ENCODE assay signal across 8 cellular contexts in genomic region chr15:75542949-75543540, GRCh38. TPM values are rescaled to one million over a fixed set of nuclear protein-coding genes. Genes with fewer than 3 reads are reported as not detected.
DNase-seq lines count a peak whose midpoint lies in the region; ATAC-seq and TF ChIP-seq lines count a peak whose summit lies in the region.
"Not testable (repeated sequence)": the region's sequence is repeated elsewhere in the genome, so short reads cannot be mapped to it uniquely, and the experiment has no call there.

No MANE protein-coding gene starts in this region.

- H3K4me2 ChIP-seq in BLaER1: peak overlapping the region; percentile 40
- not testable (repeated sequence) for H3K4me2 ChIP-seq in IMR-90 (ENCODE audit: low read depth, low read length)

- dilution Hi-C loops in IMR-90 (cut with HindIII; ENCODE audit: low sequenced_read_pairs, unreplicated experiment): not testable (repeated sequence)

- peak overlapping the region; percentile 13 for H3K27ac Mint-ChIP-seq in activated T-helper 17 cell treated with anti-CD3 and anti-CD28 coated beads, Interleukin-2, amount 50 U/mL, for 72 hours
- H3K27ac Mint-ChIP-seq in glutamatergic neuron (ENCODE audit: unreplicated experiment): peak overlapping the region; percentile 89
- peak overlapping the region in 5 of 6 donors; percentile 50 to 73 (median 56) for H3K27ac Mint-ChIP-seq in immature natural killer cell

- not testable (repeated sequence) for H3K36me3 ChIP-seq in BLaER1; IMR-90 (ENCODE audit: control insufficient read depth, insufficient read depth, low read length); mucosa of descending colon (ENCODE audit: low read depth); thyroid gland

- H3K27ac ChIP-seq in BLaER1; IMR-90 (ENCODE audit: insufficient read depth, low read length): not testable (repeated sequence)
- H3K27ac ChIP-seq in caudate nucleus (ENCODE audit: low read depth, low read length) (peak overlapping the region; percentile 72), thyroid gland (peak overlapping the region; percentile 34 to 49 (median 43))

- H4K20me1 ChIP-seq in BLaER1 (peaks cover 93% of the 10 kb centered on the region), IMR-90 (ENCODE audit: insufficient read depth, low read length) (peaks cover 66% of the 10 kb centered on the region)

- H3K4me3 Mint-ChIP-seq in activated T-helper 17 cell treated with anti-CD3 and anti-CD28 coated beads, Interleukin-2, amount 50 U/mL, for 72 hours; immature natural killer cell: not testable (repeated sequence)
- peak overlapping the region; percentile 60 for H3K4me3 Mint-ChIP-seq in glutamatergic neuron (ENCODE audit: unreplicated experiment)

- not testable (repeated sequence) for DNase-seq in IMR-90; caudate nucleus (lab: John Stamatoyannopoulos, UW); glutamatergic neuron; immature natural killer cell; thyroid gland
- DNase-seq in mucosa of descending colon: peak in 1 of 3 donors; percentile 70

- H2AFZ ChIP-seq in IMR-90 (replicated peaks; ENCODE audit: low read length, poor library complexity): not testable (repeated sequence)

- CTCF ChIA-PET in IMR-90 (lab: Yijun Ruan, JAX): interaction anchor here (2.8 kb wide), 1 partner anchor 11 kb away, joined by 12 read pairs; no protein-coding TSS in a partner anchor

- not testable (repeated sequence) for H3K27me3 ChIP-seq in BLaER1; IMR-90 (ENCODE audit: control insufficient read depth, insufficient read depth, low read length); thyroid gland

- TF ChIP-seq POLR2A in IMR-90 (IDR thresholded peaks at IDR 0.05; ENCODE audit: low read depth, low read length); thyroid gland (IDR thresholded peaks at IDR 0.05): not testable (repeated sequence)

- not testable (repeated sequence) for H3K9me3 ChIP-seq in BLaER1; IMR-90 (ENCODE audit: control insufficient read depth, insufficient read depth, low read length); mucosa of descending colon; thyroid gland

- not testable (repeated sequence) for H3K9me3 Mint-ChIP-seq in activated T-helper 17 cell treated with anti-CD3 and anti-CD28 coated beads, Interleukin-2, amount 50 U/mL, for 72 hours; glutamatergic neuron (ENCODE audit: unreplicated experiment); immature natural killer cell

- POLR2A ChIA-PET in IMR-90 (lab: Charles Lee; ENCODE audit: unreplicated experiment): not testable (repeated sequence)

- intact Hi-C loops in IMR-90 (cut with micrococcal nuclease); mucosa of descending colon (cut with DNase I, micrococcal nuclease); thyroid gland (cut with DNase I): not testable (repeated sequence)

- not testable (repeated sequence) for H2BK15ac ChIP-seq in IMR-90 (ENCODE audit: low read depth, low read length)

- in situ Hi-C loops in IMR-90 (cut with MboI; ENCODE audit: low sequenced_read_pairs): not testable (repeated sequence)

- H4K8ac ChIP-seq in IMR-90 (ENCODE audit: low read depth in 2 of 2, low read length in 2 of 2): not testable (repeated sequence)

- H3K79me1 ChIP-seq in IMR-90 (ENCODE audit: low read depth in 1 of 2, low read length in 2 of 2): peaks cover 15 to 66% of the 10 kb centered on the region in 2 experiments

- H3K36me3 Mint-ChIP-seq in activated T-helper 17 cell treated with anti-CD3 and anti-CD28 coated beads, Interleukin-2, amount 50 U/mL, for 72 hours (ENCODE audit: low read depth); glutamatergic neuron (ENCODE audit: unreplicated experiment); immature natural killer cell: not testable (repeated sequence)

- H3K27me3 Mint-ChIP-seq in activated T-helper 17 cell treated with anti-CD3 and anti-CD28 coated beads, Interleukin-2, amount 50 U/mL, for 72 hours; glutamatergic neuron (ENCODE audit: unreplicated experiment); immature natural killer cell (ENCODE audit: low read depth in 3 of 3): not testable (repeated sequence)

- not testable (repeated sequence) for H4K5ac ChIP-seq in IMR-90 (ENCODE audit: low read depth, low read length)

- TF ChIP-seq RAD21 in IMR-90 (IDR thresholded peaks at IDR 0.05; ENCODE audit: low read length): not testable (repeated sequence)

- not testable (repeated sequence) for H3K18ac ChIP-seq in IMR-90 (ENCODE audit: low read depth, low read length)

- not testable (repeated sequence) for H3K9ac ChIP-seq in BLaER1; IMR-90 (ENCODE audit: low read depth, low read length)

- not testable (repeated sequence) for H3K4ac ChIP-seq in IMR-90 (ENCODE audit: low read depth, low read length)

- not testable (repeated sequence) for BruUV-seq in IMR-90 (replicated peaks; lab: Mats Ljungman, UMichigan)

- H3K23ac ChIP-seq in IMR-90 (ENCODE audit: low read depth, low read length): not testable (repeated sequence)

- 0 out of 2 replicates have a peak overlapping the region, but pooled peaks have one; percentile 21 for H3K56ac ChIP-seq in IMR-90 (ENCODE audit: extremely low read depth, insufficient read depth, low read length)

- peaks cover 11% of the 10 kb centered on the region for H3K9me1 ChIP-seq in IMR-90 (ENCODE audit: insufficient read depth, low read length)

- H3K4me1 ChIP-seq in BLaER1: peaks cover 48% of the 10 kb centered on the region
- not testable (repeated sequence) for H3K4me1 ChIP-seq in IMR-90 (ENCODE audit: control insufficient read depth, insufficient read depth, low read length)
- H3K4me1 ChIP-seq in mucosa of descending colon (ENCODE audit: low read depth): peaks cover 21% of the 10 kb centered on the region
- H3K4me1 ChIP-seq in thyroid gland: peaks cover 32 to 42% of the 10 kb centered on the region in 2 donors

- H2AK5ac ChIP-seq in IMR-90 (ENCODE audit: low read depth, low read length): not testable (repeated sequence)

- H2AK9ac ChIP-seq in IMR-90 (replicated peaks; ENCODE audit: low read depth, low read length, poor library complexity): not testable (repeated sequence)

- H4K91ac ChIP-seq in IMR-90 (ENCODE audit: insufficient read depth, low read depth, low read length): not testable (repeated sequence)

- peaks cover 18% of the 10 kb centered on the region for H3K4me1 Mint-ChIP-seq in activated T-helper 17 cell treated with anti-CD3 and anti-CD28 coated beads, Interleukin-2, amount 50 U/mL, for 72 hours
- peaks cover 29% of the 10 kb centered on the region for H3K4me1 Mint-ChIP-seq in glutamatergic neuron (ENCODE audit: low read depth, unreplicated experiment)
- peaks cover 38 to 54% of the 10 kb centered on the region in 2 donors for H3K4me1 Mint-ChIP-seq in immature natural killer cell

- not testable (repeated sequence) for H3K4me3 ChIP-seq in BLaER1; IMR-90 (ENCODE audit: insufficient read depth, low read depth, low read length); mucosa of descending colon; thyroid gland (replicated peaks in 1 of 3)

- ATAC-seq in IMR-90 (ENCODE audit: low read depth); activated T-helper 17 cell treated with anti-CD3 and anti-CD28 coated beads, Interleukin-2, amount 50 U/mL, for 72 hours (replicated peaks): not testable (repeated sequence)
- ATAC-seq in mucosa of descending colon: peak; percentile 96

- H2BK120ac ChIP-seq in IMR-90 (ENCODE audit: low read depth, low read length): not testable (repeated sequence)

- H3K14ac ChIP-seq in IMR-90 (replicated peaks; ENCODE audit: low read depth, low read length): not testable (repeated sequence)

- not testable (repeated sequence) for H2BK5ac ChIP-seq in IMR-90 (ENCODE audit: low read depth, low read length, poor library complexity, severe bottlenecking)

- H2BK20ac ChIP-seq in IMR-90 (ENCODE audit: low read depth, low read length): not testable (repeated sequence)

- TF ChIP-seq CTCF in IMR-90 (conservative IDR thresholded peaks at IDR 0.05; ENCODE audit: low read depth, low read length); glutamatergic neuron (IDR thresholded peaks at IDR 0.05; ENCODE audit: partially characterized antibody, unreplicated experiment); mucosa of descending colon (IDR thresholded peaks at IDR 0.05); thyroid gland (IDR thresholded peaks at IDR 0.05): not testable (repeated sequence)

- no CpG with 5 or more reads among the region's 6 CpGs for WGBS in IMR-90 (ENCODE audit: extremely low coverage in 2 of 2, insufficient read length in 1 of 2), 2 experiments
- 58 to 80% methylated on average over 6 of the region's 6 CpGs for WGBS in thyroid gland, 2 donors

RNA-seq across cellular contexts. Expression of gene PTPN9, which starts 36.1 kb away (rescaled TPM):
- total RNA-seq in IMR-90 (2012; rRNA removed): 20.0 and 26.5 TPM in 2 replicates
- 26.3 and 38.9 TPM in 2 replicates for polyA plus RNA-seq in IMR-90 (2012; rRNA removed)
- polyA plus RNA-seq in IMR-90 (2012; cell fraction: cytosol; rRNA removed): 12.9 and 26.0 TPM in 2 replicates
- 19.8 and 20.1 TPM in 2 replicates for polyA plus RNA-seq in IMR-90 (2012; cell fraction: nucleus; rRNA removed; ENCODE audit: low replicate concordance)
- total RNA-seq in activated T-helper 17 cell treated with anti-CD3 and anti-CD28 coated beads, Interleukin-2, amount 50 U/mL, for 72 hours: 10 to 100 TPM; 17.8 to 38.4 TPM
- total RNA-seq in glutamatergic neuron (ENCODE audit: unreplicated experiment): 138 TPM
- 10 to 100 TPM; 22.6 to 34.6 (median 31.2) TPM for polyA plus RNA-seq in immature natural killer cell
- total RNA-seq in mucosa of descending colon: 10 to 100 TPM; 32.0 to 47.1 (median 36.8) TPM
- total RNA-seq in thyroid gland: 10 to 100 TPM; 66.4 to 83.5 (median 73.6) TPM

Comparison
In these comparisons a context has a peak if more than half of its experiments do, and no peak if none do; other contexts are left out.
1. H3K27ac Mint-ChIP-seq: peak in every context shown above with its lines; median percentile 89 in glutamatergic neuron; 56 in immature natural killer cell; 13 in activated T-helper 17 cell treated with anti-CD3 and anti-CD28 coated beads, Interleukin-2, amount 50 U/mL, for 72 hours.